ENCODE assay signal across 10 cellular contexts in genomic region chr7:7122701-7123281, GRCh38. TPM values are rescaled to one million over a fixed set of nuclear protein-coding genes. Genes with fewer than 3 reads are reported as not detected.
A peak's percentile ranks its signal among the peaks of the same experiment; 100 is the strongest.
DNase-seq lines count a peak whose midpoint lies in the region; ATAC-seq and TF ChIP-seq lines count a peak whose summit lies in the region.
"Had no signal": no experiment of that assay in that cellular context is flagged by ENCODE, and none has a peak within 500 bp of the region (broad histone marks: within the 10 kb centered on the region; RNA-seq: fewer than 3 reads in every experiment).

No MANE protein-coding gene starts in this region.

- H3K9me3 Mint-ChIP-seq in CD14-positive monocyte = no peaks in the 10 kb centered on the region

- peaks cover 48% of the 10 kb centered on the region for H3K4me1 Mint-ChIP-seq in CD14-positive monocyte
- H3K4me1 Mint-ChIP-seq: activated naive CD8-positive, alpha-beta T cell treated with anti-CD3 and anti-CD28 coated beads, Interleukin-2, amount 10 ng/mL, durations not matched to agents 7 days and 5 days had no signal

- no peaks in the 10 kb centered on the region for H3K27me3 Mint-ChIP-seq in CD14-positive monocyte (ENCODE audit: low read depth in 3 of 3)
- H3K27me3 Mint-ChIP-seq: activated naive CD8-positive, alpha-beta T cell treated with anti-CD3 and anti-CD28 coated beads, Interleukin-2, amount 10 ng/mL, durations not matched to agents 7 days and 5 days had no signal

- TF ChIP-seq CTCF in CD14-positive monocyte (IDR thresholded peaks at IDR 0.05) = no peak

- intact Hi-C loops in CD14-positive monocyte (cut with micrococcal nuclease) = loop anchor here in 1 of 2 donors (5.0 kb wide), 1 partner anchor 60 kb away; the partner anchor contains the start of gene C1GALT1

- peak overlapping the region in 1 of 2 donors; percentile 35 for H3K4me3 Mint-ChIP-seq in CD14-positive monocyte
- H3K4me3 Mint-ChIP-seq: activated naive CD8-positive, alpha-beta T cell treated with anti-CD3 and anti-CD28 coated beads, Interleukin-2, amount 10 ng/mL, durations not matched to agents 7 days and 5 days had no signal

- ATAC-seq in esophagus mucosa (peak; percentile 75), GM19395 (IDR thresholded peaks at IDR 0.05; ENCODE audit: unreplicated experiment) (no peak), HG03571 (IDR thresholded peaks at IDR 0.05; ENCODE audit: unreplicated experiment) (no peak)

- DNase-seq in CD14-positive monocyte (ENCODE audit: low spot score) (no peak), NOMO-1 treated with DMSO at 0.1 percent for 48 hours (lab: John Stamatoyannopoulos, UW; ENCODE audit: unreplicated experiment) (peak; percentile 17), myocyte (ENCODE audit: low read depth) (peak; percentile 21), NCI-H82 treated with DMSO at 0.1 percent for 48 hours (lab: John Stamatoyannopoulos, UW; ENCODE audit: unreplicated experiment) (no peak), COLO668 (lab: John Stamatoyannopoulos, UW; ENCODE audit: unreplicated experiment) (no peak)
- DNase-seq: activated naive CD8-positive, alpha-beta T cell treated with anti-CD3 and anti-CD28 coated beads, Interleukin-2, amount 10 ng/mL, durations not matched to agents 7 days and 5 days; T-helper 1 cell had no signal

- no peaks in the 10 kb centered on the region for H3K36me3 Mint-ChIP-seq in CD14-positive monocyte
- H3K36me3 Mint-ChIP-seq: activated naive CD8-positive, alpha-beta T cell treated with anti-CD3 and anti-CD28 coated beads, Interleukin-2, amount 10 ng/mL, durations not matched to agents 7 days and 5 days had no signal

- peak overlapping the region in 6 of 7 donors; percentile 21 to 83 (median 60) for H3K27ac Mint-ChIP-seq in CD14-positive monocyte
- H3K27ac Mint-ChIP-seq: activated naive CD8-positive, alpha-beta T cell treated with anti-CD3 and anti-CD28 coated beads, Interleukin-2, amount 10 ng/mL, durations not matched to agents 7 days and 5 days had no signal

RNA-seq across cellular contexts. Expression of gene C1GALT1, which starts 59.6 kb away (rescaled TPM):
- 10 to 100 TPM; 45.1 to 47.7 TPM for polyA plus RNA-seq in CD14-positive monocyte
- total RNA-seq in esophagus mucosa = 33.7 TPM
- total RNA-seq in myocyte = 164 and 171 TPM in 2 replicates
- 28.3 TPM for polyA plus RNA-seq in myocyte (2012)

Comparison
In these comparisons a context has a peak if more than half of its experiments do, and no peak if none do; other contexts are left out.
1. DNase-seq: peak in NOMO-1 treated with DMSO at 0.1 percent for 48 hours (single experiment) and myocyte (single experiment); none in CD14-positive monocyte (single experiment), NCI-H82 treated with DMSO at 0.1 percent for 48 hours (single experiment) and COLO668 (single experiment).